In the genomic region with DNA sequence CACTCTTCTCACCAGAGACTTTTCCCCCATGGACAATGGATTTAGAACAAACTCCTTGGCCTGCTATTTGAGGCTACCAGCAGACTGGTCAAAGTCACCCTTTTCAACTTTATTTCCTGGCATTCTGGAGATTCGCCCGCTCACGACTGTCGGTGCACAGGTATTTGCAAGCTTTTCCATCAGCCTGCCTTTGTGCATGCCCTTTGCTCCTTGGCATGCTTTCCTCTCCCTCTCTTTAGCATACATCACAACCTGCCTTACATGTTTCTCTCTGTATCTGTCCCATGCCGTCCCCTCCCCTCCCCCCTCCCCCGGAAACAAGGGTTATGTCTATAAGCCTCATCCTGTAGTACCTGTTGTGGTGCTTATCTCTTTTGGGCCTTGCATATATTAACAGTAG, we compare ENCODE assay signal across 19 cellular contexts.
"Had no signal": no experiment of that assay in that cellular context is flagged by ENCODE, and none has a peak within 500 bp of the region (broad histone marks: within the 10 kb centered on the region; RNA-seq: fewer than 3 reads in every experiment).

No MANE protein-coding gene starts in this region.

- H3K9me3 ChIP-seq: gastrocnemius medialis, heart right ventricle, neutrophil, right atrium auricular region, suprapubic skin, tibial nerve had no signal

- H3K27ac ChIP-seq: cardiac muscle cell, gastrocnemius medialis, heart right ventricle, neutrophil, right atrium auricular region, suprapubic skin, tibial nerve had no signal

- H3K27ac Mint-ChIP-seq: natural killer cell treated with Interleukin-12 subunit alpha and Interleukin-12 subunit beta and Interleukin-15 and Interleukin-18, amount 100 ng/mL, for 72 hours; stimulated activated effector memory CD8-positive, alpha-beta T cell treated with anti-CD3 and anti-CD28 coated beads, Interleukin-12 subunit alpha, Interleukin-12 subunit beta, amount 100 ng/mL, for 72 hours had no signal

- FAIRE-seq: endometrium had no signal

- ATAC-seq: esophagus mucosa; gastrocnemius medialis; heart right ventricle; left ventricle myocardium superior; natural killer cell treated with Interleukin-12 subunit alpha and Interleukin-12 subunit beta and Interleukin-15 and Interleukin-18, amount 100 ng/mL, for 72 hours; stimulated activated effector memory CD8-positive, alpha-beta T cell treated with anti-CD3 and anti-CD28 coated beads, Interleukin-12 subunit alpha, Interleukin-12 subunit beta, amount 100 ng/mL, for 72 hours; stimulated activated naive CD8-positive, alpha-beta T cell treated with anti-CD3 and anti-CD28 coated beads, Interleukin-15, Interleukin-2, amounts not matched to agents 100 U/mL and 50 U/mL, for 24 hours had no signal

- H3K36me3 Mint-ChIP-seq: natural killer cell treated with Interleukin-12 subunit alpha and Interleukin-12 subunit beta and Interleukin-15 and Interleukin-18, amount 100 ng/mL, for 72 hours; stimulated activated effector memory CD8-positive, alpha-beta T cell treated with anti-CD3 and anti-CD28 coated beads, Interleukin-12 subunit alpha, Interleukin-12 subunit beta, amount 100 ng/mL, for 72 hours had no signal

- H3K4me3 Mint-ChIP-seq: natural killer cell treated with Interleukin-12 subunit alpha and Interleukin-12 subunit beta and Interleukin-15 and Interleukin-18, amount 100 ng/mL, for 72 hours; stimulated activated effector memory CD8-positive, alpha-beta T cell treated with anti-CD3 and anti-CD28 coated beads, Interleukin-12 subunit alpha, Interleukin-12 subunit beta, amount 100 ng/mL, for 72 hours had no signal

- H3K4me3 ChIP-seq: cardiac muscle cell, gastrocnemius medialis, heart right ventricle, right atrium auricular region, suprapubic skin, tibial nerve had no signal

- H3K36me3 ChIP-seq: cardiac muscle cell, gastrocnemius medialis, neutrophil, right atrium auricular region had no signal

- H3K27me3 Mint-ChIP-seq: natural killer cell treated with Interleukin-12 subunit alpha and Interleukin-12 subunit beta and Interleukin-15 and Interleukin-18, amount 100 ng/mL, for 72 hours had no signal

- H3K4me1 ChIP-seq: gastrocnemius medialis, heart right ventricle, right atrium auricular region, suprapubic skin had no signal

- H3K27me3 ChIP-seq: cardiac muscle cell, gastrocnemius medialis, heart right ventricle, neutrophil, right atrium auricular region, suprapubic skin, tibial nerve had no signal

- DNase-seq: effector memory CD4-positive, alpha-beta T cell; gastrocnemius medialis; heart right ventricle; islet precursor cell; left ventricle myocardium superior; mammary epithelial cell; posterior cingulate gyrus; stimulated activated CD4-positive, alpha-beta T cell treated with anti-CD3 and anti-CD28 coated beads, Interleukin-4, amount 100 ng/mL, for 1 hour; stimulated activated CD8-positive, alpha-beta memory T cell treated with anti-CD3 and anti-CD28 coated beads, Interleukin-4, amount 100 ng/mL, for 48 hours; stimulated activated naive CD8-positive, alpha-beta T cell treated with anti-CD3 and anti-CD28 coated beads, Interleukin-15, Interleukin-2, amounts not matched to agents 100 U/mL and 50 U/mL, for 24 hours had no signal

- H3K9me3 Mint-ChIP-seq: natural killer cell treated with Interleukin-12 subunit alpha and Interleukin-12 subunit beta and Interleukin-15 and Interleukin-18, amount 100 ng/mL, for 72 hours; stimulated activated effector memory CD8-positive, alpha-beta T cell treated with anti-CD3 and anti-CD28 coated beads, Interleukin-12 subunit alpha, Interleukin-12 subunit beta, amount 100 ng/mL, for 72 hours had no signal
